In genomic region chr4:10732235-10732975, GRCh38 we compare ENCODE assay signal across 1 cellular context.
TF ChIP-seq lines count a peak whose summit lies in the region.

No MANE protein-coding gene starts in this region.

TF ChIP-seq in GM12878, 131 proteins besides CTCF, POLR2A, EP300 and RAD21 (continued from another document):
- no peak for TF ChIP-seq MAX (IDR thresholded peaks at IDR 0.05; ENCODE audit: low read depth, low read length)
- TF ChIP-seq DPF2 (IDR thresholded peaks at IDR 0.05) = peak; percentile 21; the same call in 1 of the 2 replicates
- TF ChIP-seq MEF2A (IDR thresholded peaks at IDR 0.05; ENCODE audit: insufficient read depth, low read depth, low read length) = peak; percentile 45; the same call in 1 of the 2 replicates
- TF ChIP-seq BMI1 (IDR thresholded peaks at IDR 0.05; ENCODE audit: borderline replicate concordance) = no peak
- no peak for TF ChIP-seq NR2C2 (IDR thresholded peaks at IDR 0.05; ENCODE audit: borderline replicate concordance, control insufficient read depth, insufficient read length, low read depth)
- no peak for TF ChIP-seq ZNF687 (IDR thresholded peaks at IDR 0.05)
- no peak for TF ChIP-seq YY1 (IDR thresholded peaks at IDR 0.05; ENCODE audit: low read depth, low read length)
- no peak for TF ChIP-seq MXI1 (IDR thresholded peaks at IDR 0.05; ENCODE audit: low read depth, low read length)
